In the genomic region with DNA sequence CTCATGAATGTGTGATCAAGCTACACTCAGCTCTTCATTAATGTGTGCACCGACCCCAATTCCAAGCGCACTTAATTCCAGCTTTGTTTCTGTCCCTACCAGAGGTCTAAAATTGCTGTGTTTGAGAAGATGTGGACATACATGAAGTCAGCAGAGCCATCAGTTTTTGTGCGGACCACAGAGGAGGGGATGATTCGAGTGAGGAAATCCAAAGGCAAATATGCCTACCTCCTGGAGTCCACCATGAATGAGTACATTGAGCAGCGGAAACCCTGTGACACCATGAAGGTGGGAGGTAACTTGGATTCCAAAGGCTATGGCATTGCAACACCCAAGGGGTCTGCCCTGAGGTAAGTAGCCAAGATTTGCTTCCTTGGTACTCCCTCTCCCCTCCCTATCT, we compare ENCODE assay signal across 23 cellular contexts.
"Had no signal": no experiment of that assay in that cellular context is flagged by ENCODE, and none has a peak within 500 bp of the region (broad histone marks: within the 10 kb centered on the region; RNA-seq: fewer than 3 reads in every experiment).

No MANE protein-coding gene starts in this region.

- ATAC-seq: effector memory CD8-positive, alpha-beta T cell; esophagus mucosa; foreskin keratinocyte; gastrocnemius medialis; gastroesophageal sphincter; heart left ventricle; heart right ventricle had no signal

- H3K27ac ChIP-seq: colonic mucosa, coronary artery, dorsolateral prefrontal cortex, epithelial cell of prostate, esophagus squamous epithelium, foreskin keratinocyte, gastrocnemius medialis, gastroesophageal sphincter, heart left ventricle, heart right ventricle had no signal

- H3K27me3 ChIP-seq: colonic mucosa, dorsolateral prefrontal cortex, esophagus squamous epithelium, foreskin keratinocyte, gastrocnemius medialis, heart left ventricle had no signal

- H3K27ac Mint-ChIP-seq: dendritic cell treated with granulocyte-macrophage colony-stimulating factor and Interleukin-4, amounts not matched to agents 40 ng/mL and 50 ng/mL, for 4 days; effector memory CD8-positive, alpha-beta T cell; endodermal cell had no signal

- H3K4me3 ChIP-seq: colonic mucosa, coronary artery, dorsolateral prefrontal cortex, esophagus squamous epithelium, gastrocnemius medialis, gastroesophageal sphincter, heart left ventricle, heart right ventricle had no signal

- H3K4me3 Mint-ChIP-seq: dendritic cell treated with granulocyte-macrophage colony-stimulating factor and Interleukin-4, amounts not matched to agents 40 ng/mL and 50 ng/mL, for 4 days; effector memory CD8-positive, alpha-beta T cell; endodermal cell had no signal

- H3K9me3 Mint-ChIP-seq: dendritic cell treated with granulocyte-macrophage colony-stimulating factor and Interleukin-4, amounts not matched to agents 40 ng/mL and 50 ng/mL, for 4 days; effector memory CD8-positive, alpha-beta T cell; endodermal cell had no signal

- H3K4me1 ChIP-seq: colonic mucosa, esophagus squamous epithelium, foreskin keratinocyte, gastrocnemius medialis, gastroesophageal sphincter, heart left ventricle, heart right ventricle had no signal

- DNase-seq: colonic mucosa; cortex of kidney; dermis blood vessel endothelial cell; dorsolateral prefrontal cortex; effector CD4-positive, alpha-beta T cell; effector CD8-positive, alpha-beta T cell; effector memory CD4-positive, alpha-beta T cell; effector memory CD8-positive, alpha-beta T cell; endodermal cell; erythroblast; esophagus squamous epithelium; foreskin fibroblast; foreskin keratinocyte; foreskin melanocyte; gastrocnemius medialis; head of caudate nucleus; heart left ventricle; heart right ventricle had no signal

- H3K27me3 Mint-ChIP-seq: dendritic cell treated with granulocyte-macrophage colony-stimulating factor and Interleukin-4, amounts not matched to agents 40 ng/mL and 50 ng/mL, for 4 days had no signal

- H3K9me3 ChIP-seq: colonic mucosa, esophagus squamous epithelium, gastrocnemius medialis, gastroesophageal sphincter, heart left ventricle, heart right ventricle had no signal

- H3K36me3 ChIP-seq: colonic mucosa, esophagus squamous epithelium, gastrocnemius medialis, gastroesophageal sphincter, heart left ventricle, heart right ventricle had no signal
